ENCODE assay signal across 16 cellular contexts in the genomic region with DNA sequence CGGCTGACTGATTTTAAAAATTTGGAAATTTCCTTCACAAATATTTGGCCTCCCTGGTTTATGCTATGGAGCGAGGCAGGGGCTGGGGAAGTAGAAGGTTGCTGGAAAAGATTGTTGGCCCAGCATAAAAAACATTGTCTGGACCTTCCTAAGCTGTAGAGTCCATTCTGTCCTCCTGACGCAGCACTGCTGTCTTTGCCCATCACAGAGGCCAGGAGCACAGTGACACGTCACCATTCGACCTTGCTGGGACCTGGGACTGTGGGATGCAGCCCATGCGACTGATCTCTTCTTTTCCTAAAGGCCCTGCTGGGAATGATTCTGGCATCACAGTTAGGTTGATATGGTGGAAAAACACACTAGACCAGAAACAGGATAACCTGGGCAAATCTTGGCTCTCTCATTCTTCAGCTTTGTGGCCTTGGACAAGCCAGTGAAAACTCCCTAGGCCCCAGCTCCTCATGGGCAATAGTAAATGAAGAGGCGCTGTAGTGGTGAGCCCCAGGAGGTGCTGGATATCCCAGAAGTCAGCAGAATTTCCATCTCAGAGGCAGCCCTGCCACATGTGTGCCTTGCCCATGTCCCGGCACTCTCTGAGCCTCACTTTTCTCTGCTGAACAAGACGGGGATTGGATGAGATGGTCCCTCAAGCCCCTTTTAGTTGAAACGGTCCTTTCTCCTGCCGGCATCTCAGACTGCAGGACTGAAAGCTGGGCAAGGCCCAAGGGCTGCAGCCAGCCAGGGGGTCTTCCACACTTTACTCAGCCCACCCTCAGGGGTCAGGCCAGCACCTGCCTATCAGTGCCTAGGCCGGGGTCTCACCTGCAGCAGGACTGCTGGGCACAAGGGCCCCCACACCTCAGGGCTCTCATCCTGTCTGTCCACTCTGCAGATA.
DNase-seq lines count a peak whose midpoint lies in the region; ATAC-seq, FAIRE-seq and TF ChIP-seq lines count a peak whose summit lies in the region.
"Had no signal": no experiment of that assay in that cellular context is flagged by ENCODE, and none has a peak within 500 bp of the region (broad histone marks: within the 10 kb centered on the region; RNA-seq: fewer than 3 reads in every experiment).

No MANE protein-coding gene starts in this region.

- CTCF ChIA-PET in SK-N-SH (lab: Yijun Ruan, JAX) (interaction anchor here (1.4 to 5.0 kb wide), 4 partner anchors 22 to 288 kb away, joined by 3 to 23 read pairs (median 8); no protein-coding TSS in a partner anchor), endothelial cell of umbilical vein (lab: Charles Lee) (interaction anchor here (0.7 to 7.6 kb wide), 8 partner anchors 7 to 296 kb away, joined by 3 to 223 read pairs (median 4); no protein-coding TSS in a partner anchor)

- H3K27me3 ChIP-seq in SK-N-SH (ENCODE audit: insufficient read depth) (no peaks in the 10 kb centered on the region), endothelial cell of umbilical vein (ENCODE audit: control insufficient read depth in 2 of 2, insufficient read depth in 2 of 2, low read length in 2 of 2) (no peaks in the 10 kb centered on the region), transverse colon (no peaks in the 10 kb centered on the region), endodermal cell (ENCODE audit: control insufficient read depth, insufficient read depth, low read length, poor library complexity, severe bottlenecking) (no peaks in the 10 kb centered on the region)
- H3K27me3 ChIP-seq: neural progenitor cell had no signal

- DNase-seq in SK-N-SH (no peak), endothelial cell of umbilical vein (ENCODE audit: low read depth, low spot score) (no peak), osteocyte (ENCODE audit: extremely low spot score, unreplicated experiment) (peak; percentile 77), transverse colon (no peak), endodermal cell (no peak), GM13976 (ENCODE audit: low spot score) (no peak)
- no peak for DNase-seq in activated CD4-positive, alpha-beta T cell treated with anti-CD3 and anti-CD28 coated beads, Interleukin-2, amount 50 U/mL, for 4 hours
- DNase-seq: activated CD8-positive, alpha-beta memory T cell treated with anti-CD3 and anti-CD28 coated beads for 24 hours; activated gamma-delta T cell treated with Interleukin-2 at 50 U/mL for 16 hours; DMS79 treated with DMSO at 0.1 percent for 48 hours; NCI-H1092 treated with DMSO at 0.1 percent for 48 hours; stimulated activated naive CD8-positive, alpha-beta T cell treated with anti-CD3 and anti-CD28 coated beads, Interleukin-15, amount 100 ng/mL, for 72 hours had no signal

- H3K27ac Mint-ChIP-seq in osteocyte (ENCODE audit: unreplicated experiment) (peak overlapping the region; percentile 96), endodermal cell (no peak overlapping the region)
- H3K27ac Mint-ChIP-seq: neural progenitor cell; stimulated activated naive CD8-positive, alpha-beta T cell treated with anti-CD3 and anti-CD28 coated beads, Interleukin-15, amount 100 ng/mL, for 72 hours had no signal

- TF ChIP-seq CTCF in SK-N-SH (IDR thresholded peaks at IDR 0.05) (no peak), endothelial cell of umbilical vein (IDR thresholded peaks at IDR 0.05; ENCODE audit: extremely low read depth in 1 of 2, insufficient read depth in 1 of 2, low read depth in 1 of 2, low read length in 2 of 2) (no peak), osteocyte (IDR thresholded peaks at IDR 0.05) (no peak), transverse colon (IDR thresholded peaks at IDR 0.05) (no peak), endodermal cell (conservative IDR thresholded peaks at IDR 0.05) (no peak), GM13976 (IDR thresholded peaks at IDR 0.05; ENCODE audit: borderline replicate concordance, control extremely low read depth, extremely low read depth, insufficient read depth, missing control alignments) (no peak)

- peaks cover 15% of the 10 kb centered on the region for H4K20me1 ChIP-seq in SK-N-SH (ENCODE audit: insufficient read depth)
- no peaks in the 10 kb centered on the region for H4K20me1 ChIP-seq in endothelial cell of umbilical vein (replicated peaks; ENCODE audit: control insufficient read depth, extremely low read depth, insufficient read depth, low read length)

- H3K9me2 ChIP-seq in SK-N-SH = no peaks in the 10 kb centered on the region

- H3K4me3 ChIP-seq in SK-N-SH (ENCODE audit: low read depth in 2 of 2, low read length in 1 of 2) = no peak overlapping the region
- H3K4me3 ChIP-seq in endothelial cell of umbilical vein (replicated peaks in 1 of 3; ENCODE audit: insufficient read depth in 1 of 3, low read depth in 1 of 3, low read length in 3 of 3) = no peak overlapping the region
- H3K4me3 ChIP-seq in transverse colon = no peak overlapping the region
- H3K4me3 ChIP-seq in endodermal cell (ENCODE audit: low read length) = no peak overlapping the region
- H3K4me3 ChIP-seq: HAP-1, neural progenitor cell had no signal

- peaks cover 33% of the 10 kb centered on the region for H3K36me3 Mint-ChIP-seq in osteocyte (ENCODE audit: unreplicated experiment)
- H3K36me3 Mint-ChIP-seq in endodermal cell (ENCODE audit: low read depth) = peaks cover 79% of the 10 kb centered on the region

- peaks cover 27 to 54% of the 10 kb centered on the region in 2 experiments for H3K36me3 ChIP-seq in SK-N-SH (replicated peaks in 1 of 2; ENCODE audit: control insufficient read depth in 1 of 2, insufficient read depth in 2 of 2, low read length in 1 of 2)
- H3K36me3 ChIP-seq in endothelial cell of umbilical vein (ENCODE audit: control insufficient read depth in 2 of 2, extremely low read depth in 1 of 2, insufficient read depth in 2 of 2, low read length in 2 of 2) = peaks cover 16 to 41% of the 10 kb centered on the region in 2 experiments
- H3K36me3 ChIP-seq in transverse colon = no peaks in the 10 kb centered on the region
- peaks cover 78% of the 10 kb centered on the region for H3K36me3 ChIP-seq in endodermal cell (ENCODE audit: control insufficient read depth, insufficient read depth, low read length)
- H3K36me3 ChIP-seq: neural progenitor cell had no signal

- H3K27me3 Mint-ChIP-seq in osteocyte (ENCODE audit: unreplicated experiment) = no peaks in the 10 kb centered on the region
- H3K27me3 Mint-ChIP-seq in endodermal cell (ENCODE audit: insufficient read depth) = no peaks in the 10 kb centered on the region
- H3K27me3 Mint-ChIP-seq: stimulated activated naive CD8-positive, alpha-beta T cell treated with anti-CD3 and anti-CD28 coated beads, Interleukin-15, amount 100 ng/mL, for 72 hours had no signal

- BruUV-seq in endothelial cell of umbilical vein (replicated peaks; lab: Mats Ljungman, UMichigan) = no TSS peak

- TF ChIP-seq POLR2A in endothelial cell of umbilical vein (IDR thresholded peaks at IDR 0.05; ENCODE audit: low read depth, low read length) = no peak
- TF ChIP-seq POLR2A in transverse colon (IDR thresholded peaks at IDR 0.05) = no peak

- no peaks in the 10 kb centered on the region for H3K9me3 Mint-ChIP-seq in osteocyte (ENCODE audit: unreplicated experiment)
- no peaks in the 10 kb centered on the region for H3K9me3 Mint-ChIP-seq in endodermal cell
- H3K9me3 Mint-ChIP-seq: neural progenitor cell; stimulated activated naive CD8-positive, alpha-beta T cell treated with anti-CD3 and anti-CD28 coated beads, Interleukin-15, amount 100 ng/mL, for 72 hours had no signal

- TF ChIP-seq EP300 in SK-N-SH (IDR thresholded peaks at IDR 0.05; ENCODE audit: borderline replicate concordance in 1 of 2, low read depth in 1 of 2, low read length in 1 of 2) (no peak), transverse colon (IDR thresholded peaks at IDR 0.05; ENCODE audit: low read depth) (no peak)

- FAIRE-seq in endothelial cell of umbilical vein (lab: Jason Lieb, UNC) = peak; percentile 49

- H3K4me3 Mint-ChIP-seq in osteocyte (ENCODE audit: unreplicated experiment) (no peak overlapping the region), endodermal cell (no peak overlapping the region)
- H3K4me3 Mint-ChIP-seq: neural progenitor cell; stimulated activated naive CD8-positive, alpha-beta T cell treated with anti-CD3 and anti-CD28 coated beads, Interleukin-15, amount 100 ng/mL, for 72 hours had no signal

- H3K9me1 ChIP-seq in endothelial cell of umbilical vein (replicated peaks; ENCODE audit: control insufficient read depth, extremely low read depth, insufficient read depth, low read length) = no peaks in the 10 kb centered on the region

- dilution Hi-C loops in endothelial cell of umbilical vein (cut with MboI; ENCODE audit: extremely low pct_ligation_motif_present, low sequenced_read_pairs) = no loop called here

- peak overlapping the region; percentile 56; the same call in 1 of the 2 replicates for H3K4me2 ChIP-seq in SK-N-SH
- no peak overlapping the region for H3K4me2 ChIP-seq in endothelial cell of umbilical vein (ENCODE audit: insufficient read depth, low read length)
- H3K4me2 ChIP-seq: neural progenitor cell had no signal

- peaks cover 50% of the 10 kb centered on the region for H3F3A ChIP-seq in SK-N-SH (replicated peaks; ENCODE audit: insufficient read depth)

- WGBS in SK-N-SH (ENCODE audit: low lambda C conversion rate) = 90% methylated on average over 10 of the region's 12 CpGs
- WGBS in transverse colon (ENCODE audit: low coverage in 1 of 2), 2 donors = 83 to 93% methylated on average over 3 to 12 of the region's 12 CpGs
- 96 to 97% methylated on average over 11 to 12 of the region's 12 CpGs for WGBS in endodermal cell (ENCODE audit: insufficient coverage in 1 of 2, insufficient read length in 1 of 2), 2 experiments

- H3K79me2 ChIP-seq in SK-N-SH (ENCODE audit: insufficient read depth) (peaks cover 17% of the 10 kb centered on the region; the same call in 1 of the 2 replicates), endothelial cell of umbilical vein (ENCODE audit: control insufficient read depth, insufficient read depth, low read length) (peaks cover 5% of the 10 kb centered on the region)

- in situ Hi-C loops in transverse colon (cut with MboI; ENCODE audit: low pct_ligation_motif_present in 1 of 4, low pct_unique_long_range_greater_than_20kb in 1 of 4, low sequenced_read_pairs in 3 of 4) = no loop called here
- in situ Hi-C loops in GM13976 (cut with MboI; ENCODE audit: low sequenced_read_pairs, unreplicated experiment) = no loop called here

- H3K9ac ChIP-seq in SK-N-SH = peak overlapping the region; percentile 40
- peak overlapping the region; percentile 30 for H3K9ac ChIP-seq in endothelial cell of umbilical vein (replicated peaks; ENCODE audit: extremely low read depth, insufficient read depth, low read length)
- no peak overlapping the region for H3K9ac ChIP-seq in endodermal cell (ENCODE audit: extremely low read depth, low read length, poor library complexity, severe bottlenecking)
- H3K9ac ChIP-seq: neural progenitor cell had no signal

- H3K27ac ChIP-seq in SK-N-SH (ENCODE audit: low read depth in 2 of 2, low read length in 1 of 2) (peak overlapping the region in 1 of 2 experiments; percentile 95; a peak in 2 of 4 replicates), endothelial cell of umbilical vein (ENCODE audit: insufficient read depth, low read depth, low read length) (peak overlapping the region; percentile 74), transverse colon (peak overlapping the region; percentile 48 to 81 (median 59)), endodermal cell (ENCODE audit: low read depth, low read length) (no peak overlapping the region)
- H3K27ac ChIP-seq: 22Rv1, neural progenitor cell had no signal

- H3K9me3 ChIP-seq in SK-N-SH (no peaks in the 10 kb centered on the region), endothelial cell of umbilical vein (replicated peaks; ENCODE audit: control insufficient read depth, insufficient read depth, low read length) (no peaks in the 10 kb centered on the region), transverse colon (no peaks in the 10 kb centered on the region), endodermal cell (ENCODE audit: control insufficient read depth, low read length) (no peaks in the 10 kb centered on the region)
- H3K9me3 ChIP-seq: HAP-1 had no signal

- H3K4me1 ChIP-seq in SK-N-SH (ENCODE audit: control insufficient read depth in 1 of 2, insufficient read depth in 2 of 2, low read depth in 1 of 2, low read length in 1 of 2) = peaks cover 3 to 45% of the 10 kb centered on the region in 2 experiments; a peak in 3 of 4 replicates
- H3K4me1 ChIP-seq in endothelial cell of umbilical vein (ENCODE audit: control insufficient read depth, extremely low read depth, insufficient read depth, low read length) = peaks cover 53% of the 10 kb centered on the region
- peaks cover 3 to 18% (median 17%) of the 10 kb centered on the region in 4 donors for H3K4me1 ChIP-seq in transverse colon
- H3K4me1 ChIP-seq in endodermal cell (ENCODE audit: control insufficient read depth, insufficient read depth, low read length) = no peaks in the 10 kb centered on the region
- H3K4me1 ChIP-seq: HAP-1, neural progenitor cell had no signal

- H3K4me1 Mint-ChIP-seq in osteocyte (ENCODE audit: unreplicated experiment) (peaks cover 54% of the 10 kb centered on the region), endodermal cell (no peaks in the 10 kb centered on the region)
- H3K4me1 Mint-ChIP-seq: stimulated activated naive CD8-positive, alpha-beta T cell treated with anti-CD3 and anti-CD28 coated beads, Interleukin-15, amount 100 ng/mL, for 72 hours had no signal

- intact Hi-C loops in endothelial cell of umbilical vein (cut with micrococcal nuclease) = loop anchor here (1.0 to 10.0 kb wide), 2 partner anchors 79 to 889 kb away; partner anchors contain the start of gene CRYGS
- intact Hi-C loops in transverse colon (cut with DNase I; ENCODE audit: low total_unique reads) = no loop called here

- POLR2A ChIA-PET in SK-N-SH (lab: Yijun Ruan, JAX) (no interaction called here), endothelial cell of umbilical vein (lab: Charles Lee) (interaction anchor here (1.0 to 1.4 kb wide), 3 partner anchors 73 to 282 kb away, joined by 3 to 5 read pairs (median 4); partner anchors contain the start of gene TRA2B)

- no peak overlapping the region for H2AFZ ChIP-seq in SK-N-SH (ENCODE audit: low read depth)
- no peak overlapping the region for H2AFZ ChIP-seq in endothelial cell of umbilical vein (ENCODE audit: low read depth, low read length)
- H2AFZ ChIP-seq: neural progenitor cell had no signal

- TF ChIP-seq RAD21 in SK-N-SH (IDR thresholded peaks at IDR 0.05; ENCODE audit: low read length) = no peak

- ATAC-seq in SK-N-SH treated with all-trans-retinoic acid at 6 μM for 48 hours = no peak
- ATAC-seq: stimulated activated naive CD8-positive, alpha-beta T cell treated with anti-CD3 and anti-CD28 coated beads, Interleukin-15, amount 100 ng/mL, for 72 hours had no signal
